In genomic region chr3:53195066-53195450, GRCh38 we compare ENCODE assay signal across 1 cellular context.
TF ChIP-seq lines count a peak whose summit lies in the region.

No MANE protein-coding gene starts in this region.

TF ChIP-seq in SK-N-SH treated with all-trans-retinoic acid at 6 μM for 48 hours, 23 proteins besides CTCF, POLR2A, EP300 and RAD21 (continued from another document):
- TF ChIP-seq ISL1 (CRISPR knock-in tag; IDR thresholded peaks at IDR 0.05) (no peak), POU6F1 (CRISPR knock-in tag; IDR thresholded peaks at IDR 0.05; ENCODE audit: borderline replicate concordance, low read depth) (no peak), BACH2 (CRISPR knock-in tag; IDR thresholded peaks at IDR 0.05; ENCODE audit: borderline replicate concordance) (no peak), CREB5 (CRISPR knock-in tag; IDR thresholded peaks at IDR 0.05; ENCODE audit: low read depth) (no peak), PATZ1 (CRISPR knock-in tag; IDR thresholded peaks at IDR 0.05; ENCODE audit: borderline replicate concordance) (no peak)
